13 cellular contexts compared by ENCODE assay signal in the genomic region with DNA sequence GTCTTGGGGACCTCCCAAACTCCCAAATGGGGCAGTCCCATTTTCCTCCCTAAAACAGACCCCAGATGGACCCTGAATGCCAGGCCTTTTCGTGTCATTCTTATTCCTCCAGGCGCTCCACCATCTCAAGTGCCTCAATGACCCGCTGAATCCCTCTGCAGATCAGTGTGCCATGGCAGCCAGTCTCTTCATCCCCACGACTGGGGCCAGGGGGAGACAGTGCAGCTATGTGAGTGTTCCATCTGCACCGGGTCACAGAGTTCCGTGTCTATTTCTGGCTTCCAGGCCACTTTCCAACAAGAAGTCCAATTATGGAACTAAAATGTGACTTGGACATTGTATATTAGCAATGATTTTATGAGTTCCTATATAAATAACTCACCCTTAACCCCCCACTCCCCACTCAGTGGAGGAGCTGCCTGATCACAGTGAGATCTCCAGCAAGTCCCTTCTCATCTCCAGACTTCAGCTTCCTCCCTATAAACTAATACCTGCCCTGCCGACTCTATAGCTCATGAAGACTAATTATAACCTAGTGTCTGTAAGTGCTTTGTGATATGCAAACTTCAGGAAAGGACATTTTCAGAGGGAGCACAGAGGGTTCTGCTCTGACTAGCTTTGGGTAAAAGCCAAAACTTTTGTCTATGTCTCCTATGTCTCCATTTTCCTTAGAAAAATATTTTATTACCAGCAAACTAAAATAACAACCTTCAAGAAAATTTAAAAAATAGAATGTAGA.
"Had no signal": no experiment of that assay in that cellular context is flagged by ENCODE, and none has a peak within 500 bp of the region (broad histone marks: within the 10 kb centered on the region; RNA-seq: fewer than 3 reads in every experiment).

No MANE protein-coding gene starts in this region.

- H3K9me3 ChIP-seq: suprapubic skin had no signal

- H3K27ac ChIP-seq: coronary artery, suprapubic skin had no signal

- H3K4me1 ChIP-seq: suprapubic skin had no signal

- FAIRE-seq: frontal cortex had no signal

- H3K4me3 ChIP-seq: coronary artery, lung, suprapubic skin had no signal

- DNase-seq: activated CD4-positive, alpha-beta T cell treated with anti-CD3 and anti-CD28 coated beads, Interleukin-2, amount 50 U/mL, for 4 hours; activated naive CD4-positive, alpha-beta T cell; activated naive CD8-positive, alpha-beta T cell treated with anti-CD3 and anti-CD28 coated beads for 36 hours; amygdala; head of caudate nucleus; kidney glomerular epithelial cell; nephron progenitor cell; nucleus accumbens; trophoblast cell had no signal

- H3K36me3 ChIP-seq: suprapubic skin had no signal
